In the genomic region with DNA sequence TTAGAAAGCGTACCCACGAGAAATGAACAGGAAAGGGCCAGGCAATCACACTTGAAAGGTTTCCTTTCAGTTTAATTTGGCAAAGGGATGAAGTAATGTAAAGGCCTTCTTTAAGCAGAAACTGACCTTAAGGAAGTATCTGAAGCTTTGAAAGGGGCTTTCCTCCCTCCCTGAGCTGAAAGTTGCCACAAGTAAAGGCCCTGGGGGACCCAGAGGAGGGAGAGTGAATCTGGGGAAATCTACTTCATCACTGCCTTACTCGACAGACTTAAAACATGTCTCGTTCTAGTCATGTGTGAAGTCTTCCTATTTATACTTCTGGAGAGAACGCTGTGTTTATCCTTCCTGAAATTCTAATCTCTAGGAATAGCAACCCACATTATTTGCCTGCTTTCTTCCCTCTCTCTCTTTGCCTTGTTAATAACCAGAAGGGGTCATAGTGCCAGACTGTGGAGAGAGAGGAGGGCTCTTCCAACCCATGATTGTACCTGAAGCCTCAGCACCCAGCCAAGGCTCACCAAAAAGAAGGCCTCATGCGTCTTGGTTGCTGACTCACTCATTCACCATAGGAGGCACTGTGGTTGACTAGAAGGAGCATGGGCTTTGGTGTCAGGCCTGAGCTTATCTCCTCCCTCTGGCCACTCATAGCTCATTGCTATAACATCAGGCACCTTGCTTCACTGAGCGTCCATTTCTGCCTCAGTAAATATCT, we compare ENCODE assay signal across 11 cellular contexts. TPM values are rescaled to one million over a fixed set of nuclear protein-coding genes. Genes with fewer than 3 reads are reported as not detected.
DNase-seq lines count a peak whose midpoint lies in the region; ATAC-seq, FAIRE-seq and TF ChIP-seq lines count a peak whose summit lies in the region.
"Had no signal": no experiment of that assay in that cellular context is flagged by ENCODE, and none has a peak within 500 bp of the region (broad histone marks: within the 10 kb centered on the region; RNA-seq: fewer than 3 reads in every experiment).

No MANE protein-coding gene starts in this region.

- peaks cover 0 to 37% (median 13%) of the 10 kb centered on the region in 3 donors for H3K36me3 Mint-ChIP-seq in naive thymus-derived CD8-positive, alpha-beta T cell

- peak overlapping the region; percentile 60 for H3K4me2 ChIP-seq in GM12878 (ENCODE audit: control insufficient read depth, insufficient read depth)

- peaks cover 11% of the 10 kb centered on the region for H3K36me3 ChIP-seq in right atrium auricular region
- H3K36me3 ChIP-seq in GM12878 (ENCODE audit: control insufficient read depth in 2 of 2, insufficient read depth in 2 of 2, low read length in 1 of 2): no peaks in the 10 kb centered on the region
- H3K36me3 ChIP-seq: thoracic aorta had no signal

- peaks cover 0 to 23% of the 10 kb centered on the region in 2 donors for H3K4me1 ChIP-seq in right atrium auricular region
- H3K4me1 ChIP-seq in GM12878 (ENCODE audit: control insufficient read depth, insufficient read depth, low read length): peaks cover 19% of the 10 kb centered on the region

- POLR2A ChIA-PET in GM12878 (lab: Charles Lee): interaction anchor here (0.7 to 2.0 kb wide), 5 partner anchors 9 to 38 kb away, joined by 3 to 9 read pairs (median 4); partner anchors contain the start of gene CHURC1
- POLR2A ChIA-PET in naive thymus-derived CD8-positive, alpha-beta T cell (lab: Charles Lee): no interaction called here

- FAIRE-seq in GM12878 (lab: Jason Lieb, UNC): peak; percentile 94
- FAIRE-seq in urothelium cell line (lab: Jason Lieb, UNC): peak; percentile 94
- FAIRE-seq: D721Med had no signal

- TF ChIP-seq CTCF in right atrium auricular region (IDR thresholded peaks at IDR 0.05) (no peak), GM12878 (IDR thresholded peaks at IDR 0.05 in 2 of 3, conservative IDR thresholded peaks at IDR 0.05 in 1 of 3; ENCODE audit: control insufficient read depth in 2 of 3, extremely low read depth in 1 of 3, insufficient read depth in 1 of 3, low read depth in 3 of 3, low read length in 3 of 3) (peak; percentile 15 to 25 (median 22); a peak in 4 of 6 replicates)

- DNase-seq in right atrium auricular region (ENCODE audit: low spot score) (no peak), Right ventricle myocardium inferior (ENCODE audit: missing footprints) (no peak), GM12878 (ENCODE audit: low read depth, low spot score) (peak; percentile 32), urothelium cell line (ENCODE audit: low spot score) (no peak), NCI-H345 treated with DMSO at 0.1 percent for 48 hours (lab: John Stamatoyannopoulos, UW; ENCODE audit: unreplicated experiment) (no peak), T1000 (lab: John Stamatoyannopoulos, UW) (no peak)
- no peak for DNase-seq in naive thymus-derived CD8-positive, alpha-beta T cell

- in situ Hi-C loops in GM12878 (cut with MboI): no loop called here

- intact Hi-C loops in Right ventricle myocardium inferior (cut with DNase I): no loop called here
- intact Hi-C loops in GM12878 (cut with micrococcal nuclease; ENCODE audit: unreplicated experiment): no loop called here

- SMC1A ChIA-PET in GM12878 (lab: Charles Lee; ENCODE audit: uncharacterized antibody, unreplicated experiment): interaction anchor here (0.8 to 3.3 kb wide), 11 partner anchors 10 to 61 kb away, joined by 3 to 13 read pairs (median 6); partner anchors contain the start of genes CHURC1 and FNTB

- peak; percentile 35; the same call in 1 of the 2 replicates for TF ChIP-seq RAD21 in GM12878 (IDR thresholded peaks at IDR 0.05; ENCODE audit: insufficient read depth, low read depth, low read length)

- H3K9me3 ChIP-seq in right atrium auricular region (no peaks in the 10 kb centered on the region), GM12878 (replicated peaks; ENCODE audit: control insufficient read depth, insufficient read depth, low read length) (no peaks in the 10 kb centered on the region)
- H3K9me3 ChIP-seq: thoracic aorta had no signal

- CTCF ChIA-PET in GM12878 (lab: Yijun Ruan, JAX): interaction anchor here (0.5 to 2.9 kb wide), 14 partner anchors 8 to 61 kb away, joined by 3 to 12 read pairs (median 4); partner anchors contain the start of genes FNTB and GPX2

- RAD21 ChIA-PET in GM12878 (lab: Charles Lee; ENCODE audit: unreplicated experiment): interaction anchor here (0.5 to 1.8 kb wide), 7 partner anchors 9 to 259 kb away, joined by 3 to 6 read pairs (median 4); partner anchors contain the start of genes FNTB and MAX

- no peaks in the 10 kb centered on the region for H3K27me3 Mint-ChIP-seq in naive thymus-derived CD8-positive, alpha-beta T cell

- H3K4me1 Mint-ChIP-seq in naive thymus-derived CD8-positive, alpha-beta T cell: peaks cover 3 to 32% (median 27%) of the 10 kb centered on the region in 4 donors

- BruUV-seq in GM12878 (replicated peaks; lab: Mats Ljungman, UMichigan): no TSS peak

- no peak overlapping the region for H3K4me3 ChIP-seq in right atrium auricular region
- no peak overlapping the region for H3K4me3 ChIP-seq in GM12878
- H3K4me3 ChIP-seq: thoracic aorta had no signal

- no peak for ATAC-seq in Right ventricle myocardium inferior
- ATAC-seq in HG02938 (IDR thresholded peaks at IDR 0.05; ENCODE audit: unreplicated experiment): peak; percentile 52
- peak; percentile 87 for ATAC-seq in GM12878
- ATAC-seq in naive thymus-derived CD8-positive, alpha-beta T cell: no peak

- H3K9ac ChIP-seq in GM12878 (ENCODE audit: control insufficient read depth, insufficient read depth, low read length): peak overlapping the region; percentile 10; the same call in 1 of the 2 replicates

- no peak for TF ChIP-seq EP300 in GM12878 (IDR thresholded peaks at IDR 0.05; ENCODE audit: borderline replicate concordance in 1 of 2, control insufficient read depth in 1 of 2, low read depth in 2 of 2, low read length in 2 of 2)

- peak overlapping the region in 5 of 10 donors; percentile 7 to 86 (median 48) for H3K27ac Mint-ChIP-seq in naive thymus-derived CD8-positive, alpha-beta T cell

- no peak for TF ChIP-seq POLR2A in GM12878 (IDR thresholded peaks at IDR 0.05; ENCODE audit: low read depth, low read length)

- H3K27ac ChIP-seq in right atrium auricular region (peak overlapping the region; percentile 89 to 91), GM12878 (ENCODE audit: control insufficient read depth, insufficient read depth) (peak overlapping the region; percentile 41)
- H3K27ac ChIP-seq: thoracic aorta had no signal

- H3K79me2 ChIP-seq in GM12878 (ENCODE audit: control insufficient read depth, insufficient read depth, low read length): no peaks in the 10 kb centered on the region

- H3K27me3 ChIP-seq in right atrium auricular region (no peaks in the 10 kb centered on the region), GM12878 (replicated peaks in 1 of 2; ENCODE audit: control insufficient read depth in 2 of 2, insufficient read depth in 2 of 2, low read length in 1 of 2) (no peaks in the 10 kb centered on the region)

- no peaks in the 10 kb centered on the region for H3K9me3 Mint-ChIP-seq in naive thymus-derived CD8-positive, alpha-beta T cell

- H4K20me1 ChIP-seq in GM12878 (ENCODE audit: control insufficient read depth, insufficient read depth): no peaks in the 10 kb centered on the region

- H3K4me3 Mint-ChIP-seq in naive thymus-derived CD8-positive, alpha-beta T cell: no peak overlapping the region

- peak overlapping the region; percentile 62 for H2AFZ ChIP-seq in GM12878 (ENCODE audit: control insufficient read depth, low read depth, low read length)

- WGBS in GM12878 (ENCODE audit: insufficient coverage, insufficient replicate concordance, low lambda C conversion rate, missing lambda C conversion rate): 9% methylated on average over 7 of the region's 7 CpGs

RNA-seq across cellular contexts. Expression of gene GPX2, which starts 10.2 kb away (rescaled TPM):
- total RNA-seq in right atrium auricular region (not detected), Right ventricle myocardium inferior (not detected), GM12878 (2014; rRNA removed) (not detected in 2 replicates), GM12878 (2014; rRNA removed; fragmentation: Illumina TruSeq; extraction: Trizol) (not detected in 2 replicates), GM12878 (2021) (0.85 TPM in 1 of 2 replicates, not detected in the other)
- total RNA-seq in GM12878 (2013; cell fraction: nucleolus; rRNA removed): not detected in 2 replicates
- not detected for polyA plus RNA-seq in GM12878 (2011; ENCODE audit: low read depth)
- polyA plus RNA-seq in GM12878 (2011; rRNA removed) (not detected in 2 replicates), GM12878 (2014; fragmentation: Illumina TruSeq; extraction: Trizol) (not detected in 2 replicates), GM12878 (2014; fragmentation: Nextera tagmentation; extraction: Ambion mirVana) (not detected), GM12878 (2014; rRNA removed) (not detected in 2 replicates), GM12878 (2016; fragmentation: Nextera tagmentation; extraction: Ambion mirVana) (not detected)
- polyA plus RNA-seq in GM12878 (2011; cell fraction: cytosol; rRNA removed): not detected in 2 replicates
- not detected in 2 replicates for polyA plus RNA-seq in GM12878 (2011; cell fraction: nucleus; rRNA removed)
- 0.15 and 0.32 TPM in 2 replicates for polyA plus RNA-seq in GM12878 (2012)
- not detected in 2 replicates for polyA minus RNA-seq in GM12878 (2011; rRNA and poly(A)+ RNA removed)
- not detected in 2 replicates for polyA minus RNA-seq in GM12878 (2011; cell fraction: cytosol; rRNA and poly(A)+ RNA removed)
- polyA minus RNA-seq in GM12878 (2011; cell fraction: nucleus; rRNA and poly(A)+ RNA removed): not detected in 2 replicates
- total RNA-seq in naive thymus-derived CD8-positive, alpha-beta T cell: not detected
- polyA plus RNA-seq in naive thymus-derived CD8-positive, alpha-beta T cell: under 1 TPM in 1 of 3 donors, not detected in 2; 0.29 TPM
- total RNA-seq: fibroblast of lung had no signal
- polyA plus RNA-seq: fibroblast of lung had no signal

RNA-seq across cellular contexts. Expression of gene RAB15, which starts 19.4 kb away (rescaled TPM):
- total RNA-seq in right atrium auricular region (10 to 100 TPM in 1 of 2 donors, 1 to 10 TPM in 1; 9.8 to 69.0 TPM), Right ventricle myocardium inferior (12.6 TPM), GM12878 (2014; rRNA removed) (2.3 and 2.9 TPM in 2 replicates), GM12878 (2014; rRNA removed; fragmentation: Illumina TruSeq; extraction: Trizol) (2.4 and 2.5 TPM in 2 replicates), GM12878 (2021) (2.6 and 2.8 TPM in 2 replicates)
- 0.76 and 1.8 TPM in 2 replicates for total RNA-seq in GM12878 (2013; cell fraction: nucleolus; rRNA removed)
- polyA plus RNA-seq in GM12878 (2011; ENCODE audit: low read depth): 1.5 TPM
- polyA plus RNA-seq in GM12878 (2011; rRNA removed) (0.77 and 0.81 TPM in 2 replicates), GM12878 (2014; fragmentation: Illumina TruSeq; extraction: Trizol) (1.6 and 3.0 TPM in 2 replicates), GM12878 (2014; fragmentation: Nextera tagmentation; extraction: Ambion mirVana) (1 to 10 TPM in 1 of 2 experiments, under 1 TPM in 1; 0.32 to 1.0 TPM), GM12878 (2014; rRNA removed) (2.5 and 3.9 TPM in 2 replicates), GM12878 (2016; fragmentation: Nextera tagmentation; extraction: Ambion mirVana) (1 to 10 TPM; 1.0 to 1.8 TPM)
- 0.72 and 0.94 TPM in 2 replicates for polyA plus RNA-seq in GM12878 (2011; cell fraction: cytosol; rRNA removed)
- 5.4 and 8.7 TPM in 2 replicates for polyA plus RNA-seq in GM12878 (2011; cell fraction: nucleus; rRNA removed)
- polyA plus RNA-seq in GM12878 (2012): 1.8 and 2.3 TPM in 2 replicates
- polyA minus RNA-seq in GM12878 (2011; rRNA and poly(A)+ RNA removed): 0.41 and 0.88 TPM in 2 replicates
- polyA minus RNA-seq in GM12878 (2011; cell fraction: cytosol; rRNA and poly(A)+ RNA removed): 0.40 TPM in 1 of 2 replicates, not detected in the other
- 0.24 and 0.48 TPM in 2 replicates for polyA minus RNA-seq in GM12878 (2011; cell fraction: nucleus; rRNA and poly(A)+ RNA removed)
- total RNA-seq in naive thymus-derived CD8-positive, alpha-beta T cell: 1 to 10 TPM; 4.7 TPM
- polyA plus RNA-seq in naive thymus-derived CD8-positive, alpha-beta T cell: 10 to 100 TPM in 1 of 3 donors, 1 to 10 TPM in 2; 3.9 to 11.9 (median 4.2) TPM

RNA-seq across cellular contexts. Expression of gene FNTB, which starts 33.9 kb away (rescaled TPM):
- 10 to 100 TPM; 11.2 to 14.2 TPM for total RNA-seq in right atrium auricular region
- 17.1 TPM for total RNA-seq in Right ventricle myocardium inferior
- 51.3 and 59.8 TPM in 2 replicates for total RNA-seq in GM12878 (2013; cell fraction: nucleolus; rRNA removed)
- total RNA-seq in GM12878 (2014; rRNA removed): 10.1 and 11.1 TPM in 2 replicates
- total RNA-seq in GM12878 (2014; rRNA removed; fragmentation: Illumina TruSeq; extraction: Trizol): 13.6 and 14.7 TPM in 2 replicates
- total RNA-seq in GM12878 (2021): 16.3 and 17.3 TPM in 2 replicates
- 10.5 TPM for polyA plus RNA-seq in GM12878 (2011; ENCODE audit: low read depth)
- 19.6 and 25.1 TPM in 2 replicates for polyA plus RNA-seq in GM12878 (2011; rRNA removed)
- polyA plus RNA-seq in GM12878 (2011; cell fraction: cytosol; rRNA removed): 29.0 and 33.2 TPM in 2 replicates
- polyA plus RNA-seq in GM12878 (2011; cell fraction: nucleus; rRNA removed): 38.8 and 60.2 TPM in 2 replicates
- 12.3 and 15.5 TPM in 2 replicates for polyA plus RNA-seq in GM12878 (2012)
- 16.0 and 17.4 TPM in 2 replicates for polyA plus RNA-seq in GM12878 (2014; fragmentation: Illumina TruSeq; extraction: Trizol)
- 10 to 100 TPM; 10.4 to 14.2 TPM for polyA plus RNA-seq in GM12878 (2014; fragmentation: Nextera tagmentation; extraction: Ambion mirVana)
- 16.0 and 18.1 TPM in 2 replicates for polyA plus RNA-seq in GM12878 (2014; rRNA removed)
- polyA plus RNA-seq in GM12878 (2016; fragmentation: Nextera tagmentation; extraction: Ambion mirVana): 10 to 100 TPM; 22.4 to 22.9 TPM
- 36.6 and 43.7 TPM in 2 replicates for polyA minus RNA-seq in GM12878 (2011; rRNA and poly(A)+ RNA removed)
- 12.2 and 14.3 TPM in 2 replicates for polyA minus RNA-seq in GM12878 (2011; cell fraction: cytosol; rRNA and poly(A)+ RNA removed)
- 31.7 and 35.3 TPM in 2 replicates for polyA minus RNA-seq in GM12878 (2011; cell fraction: nucleus; rRNA and poly(A)+ RNA removed)
- total RNA-seq in naive thymus-derived CD8-positive, alpha-beta T cell: 1 to 10 TPM; 9.5 to 9.9 TPM
- 1 to 10 TPM; 2.0 to 7.7 (median 4.2) TPM for polyA plus RNA-seq in naive thymus-derived CD8-positive, alpha-beta T cell

RNA-seq across cellular contexts. Expression of gene CHURC1, which starts 38.5 kb away (rescaled TPM):
- total RNA-seq in right atrium auricular region (100 to 1,000 TPM in 1 of 2 donors, 10 to 100 TPM in 1; 70.9 to 102 TPM), Right ventricle myocardium inferior (98.2 TPM), GM12878 (2014; rRNA removed) (41.0 and 56.9 TPM in 2 replicates), GM12878 (2014; rRNA removed; fragmentation: Illumina TruSeq; extraction: Trizol) (73.3 and 81.0 TPM in 2 replicates), GM12878 (2021) (65.3 and 70.2 TPM in 2 replicates)
- total RNA-seq in GM12878 (2013; cell fraction: nucleolus; rRNA removed): 143 and 151 TPM in 2 replicates
- polyA plus RNA-seq in GM12878 (2011; ENCODE audit: low read depth): 15.3 TPM
- polyA plus RNA-seq in GM12878 (2011; rRNA removed) (193 and 241 TPM in 2 replicates), GM12878 (2014; fragmentation: Illumina TruSeq; extraction: Trizol) (88.3 and 111 TPM in 2 replicates), GM12878 (2014; fragmentation: Nextera tagmentation; extraction: Ambion mirVana) (100 to 1,000 TPM; 408 to 421 TPM), GM12878 (2014; rRNA removed) (50.9 and 65.4 TPM in 2 replicates), GM12878 (2016; fragmentation: Nextera tagmentation; extraction: Ambion mirVana) (100 to 1,000 TPM; 237 to 262 TPM)
- polyA plus RNA-seq in GM12878 (2011; cell fraction: cytosol; rRNA removed): 47.7 and 137 TPM in 2 replicates
- 52.4 and 56.9 TPM in 2 replicates for polyA plus RNA-seq in GM12878 (2011; cell fraction: nucleus; rRNA removed)
- 58.2 and 78.5 TPM in 2 replicates for polyA plus RNA-seq in GM12878 (2012)
- 22.6 and 25.2 TPM in 2 replicates for polyA minus RNA-seq in GM12878 (2011; rRNA and poly(A)+ RNA removed)
- polyA minus RNA-seq in GM12878 (2011; cell fraction: cytosol; rRNA and poly(A)+ RNA removed): 7.2 and 9.6 TPM in 2 replicates
- polyA minus RNA-seq in GM12878 (2011; cell fraction: nucleus; rRNA and poly(A)+ RNA removed): 21.5 and 24.7 TPM in 2 replicates
- 100 to 1,000 TPM in 1 of 2 experiments, 10 to 100 TPM in 1; 99.9 to 104 TPM for total RNA-seq in naive thymus-derived CD8-positive, alpha-beta T cell
- 100 to 1,000 TPM; 122 to 166 (median 148) TPM for polyA plus RNA-seq in naive thymus-derived CD8-positive, alpha-beta T cell

Comparison
In these comparisons a context has a peak if more than half of its experiments do, and no peak if none do; other contexts are left out.
1. CTCF ChIP-seq: peak in GM12878 (3 of 3); none in right atrium auricular region (0 of 2).
2. ATAC-seq: peak in HG02938 (single experiment) and GM12878 (single experiment); none in Right ventricle myocardium inferior (single experiment) and naive thymus-derived CD8-positive, alpha-beta T cell (0 of 2).